Comparison of ENCODE assay signal across 19 cellular contexts in the genomic region with DNA sequence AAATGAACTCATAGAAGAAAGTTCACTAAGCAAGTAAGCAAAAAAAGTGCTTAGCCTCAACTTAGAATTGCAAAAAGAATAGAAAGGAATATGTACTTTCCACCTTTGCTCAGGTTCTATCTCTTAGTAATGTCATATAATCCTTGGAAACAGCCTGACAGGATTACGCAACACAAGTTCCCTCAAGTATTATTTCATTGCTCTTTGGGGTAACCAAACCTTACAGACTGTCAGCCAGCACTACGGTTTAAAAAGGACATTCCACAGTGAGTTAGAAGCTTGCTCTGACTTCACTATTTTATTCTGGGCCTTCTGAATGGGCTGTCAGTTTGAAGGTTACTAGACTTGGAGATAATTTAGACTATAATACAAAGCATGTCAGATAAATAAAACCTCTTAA.
"Had no signal": no experiment of that assay in that cellular context is flagged by ENCODE, and none has a peak within 500 bp of the region (broad histone marks: within the 10 kb centered on the region; RNA-seq: fewer than 3 reads in every experiment).

No MANE protein-coding gene starts in this region.

- H3K27me3 ChIP-seq: adrenal gland, esophagus muscularis mucosa had no signal

- H3K36me3 ChIP-seq: adrenal gland, esophagus muscularis mucosa, left ventricle myocardium inferior, thoracic aorta had no signal

- H3K36me3 Mint-ChIP-seq: memory B cell, WTC11 had no signal

- H3K4me3 Mint-ChIP-seq: activated CD4-positive, alpha-beta T cell treated with anti-CD3 and anti-CD28 coated beads, Interleukin-2, amount 10 ng/mL, durations not matched to agents 7 days and 5 days; activated naive CD4-positive, alpha-beta T cell treated with anti-CD3 and anti-CD28 coated beads for 36 hours; central memory CD8-positive, alpha-beta T cell; dendritic cell treated with granulocyte-macrophage colony-stimulating factor and Interleukin-4, amounts not matched to agents 40 ng/mL and 50 ng/mL, for 4 days; memory B cell; neural crest cell; stimulated activated naive CD8-positive, alpha-beta T cell treated with anti-CD3 and anti-CD28 coated beads, Interleukin-15, Interleukin-2, amounts not matched to agents 100 ng/mL and 50 ng/mL, for 24 hours; T-helper 1 cell treated with Interleukin-12 subunit alpha and Interleukin-12 subunit beta and Interleukin-4 antibody, amounts not matched to agents 30 μg/mL and 1 μg/mL, for 36 hours; WTC11 had no signal

- H3K4me3 ChIP-seq: adrenal gland, esophagus muscularis mucosa, left ventricle myocardium inferior, thoracic aorta had no signal

- DNase-seq: activated CD4-positive, alpha-beta T cell treated with anti-CD3 and anti-CD28 coated beads, Interleukin-2, amount 10 ng/mL, durations not matched to agents 7 days and 5 days; activated CD8-positive, alpha-beta memory T cell treated with anti-CD3 and anti-CD28 coated beads for 24 hours; activated naive CD4-positive, alpha-beta T cell treated with anti-CD3 and anti-CD28 coated beads for 36 hours; adrenal gland; foreskin melanocyte; head of caudate nucleus; islet precursor cell; left ventricle myocardium inferior; stimulated activated CD4-positive, alpha-beta T cell treated with anti-CD3 and anti-CD28 coated beads, Interleukin-15, amount 100 ng/mL, for 24 hours; stimulated activated CD4-positive, alpha-beta T cell treated with anti-CD3 and anti-CD28 coated beads, Interleukin-4, amount 100 ng/mL, for 24 hours had no signal

- H3K27ac Mint-ChIP-seq: activated CD4-positive, alpha-beta T cell treated with anti-CD3 and anti-CD28 coated beads, Interleukin-2, amount 10 ng/mL, durations not matched to agents 7 days and 5 days; activated naive CD4-positive, alpha-beta T cell treated with anti-CD3 and anti-CD28 coated beads for 36 hours; dendritic cell treated with granulocyte-macrophage colony-stimulating factor and Interleukin-4, amounts not matched to agents 40 ng/mL and 50 ng/mL, for 4 days; memory B cell; stimulated activated naive CD8-positive, alpha-beta T cell treated with anti-CD3 and anti-CD28 coated beads, Interleukin-15, Interleukin-2, amounts not matched to agents 100 ng/mL and 50 ng/mL, for 24 hours; T-helper 1 cell treated with Interleukin-12 subunit alpha and Interleukin-12 subunit beta and Interleukin-4 antibody, amounts not matched to agents 30 μg/mL and 1 μg/mL, for 36 hours; WTC11 had no signal

- H3K27ac ChIP-seq: adrenal gland, esophagus muscularis mucosa, left ventricle myocardium inferior, thoracic aorta had no signal

- H3K9me3 Mint-ChIP-seq: activated CD4-positive, alpha-beta T cell treated with anti-CD3 and anti-CD28 coated beads, Interleukin-2, amount 10 ng/mL, durations not matched to agents 7 days and 5 days; dendritic cell treated with granulocyte-macrophage colony-stimulating factor and Interleukin-4, amounts not matched to agents 40 ng/mL and 50 ng/mL, for 4 days; memory B cell; neural crest cell; stimulated activated naive CD8-positive, alpha-beta T cell treated with anti-CD3 and anti-CD28 coated beads, Interleukin-15, Interleukin-2, amounts not matched to agents 100 ng/mL and 50 ng/mL, for 24 hours; T-helper 1 cell treated with Interleukin-12 subunit alpha and Interleukin-12 subunit beta and Interleukin-4 antibody, amounts not matched to agents 30 μg/mL and 1 μg/mL, for 36 hours; WTC11 had no signal

- ATAC-seq: WTC11 had no signal

- H3K27me3 Mint-ChIP-seq: activated CD4-positive, alpha-beta T cell treated with anti-CD3 and anti-CD28 coated beads, Interleukin-2, amount 10 ng/mL, durations not matched to agents 7 days and 5 days; central memory CD8-positive, alpha-beta T cell; dendritic cell treated with granulocyte-macrophage colony-stimulating factor and Interleukin-4, amounts not matched to agents 40 ng/mL and 50 ng/mL, for 4 days; memory B cell; stimulated activated naive CD8-positive, alpha-beta T cell treated with anti-CD3 and anti-CD28 coated beads, Interleukin-15, Interleukin-2, amounts not matched to agents 100 ng/mL and 50 ng/mL, for 24 hours had no signal

- H3K9me3 ChIP-seq: adrenal gland, esophagus muscularis mucosa, left ventricle myocardium inferior, thoracic aorta had no signal

- H3K4me1 ChIP-seq: adrenal gland, esophagus muscularis mucosa, left ventricle myocardium inferior had no signal

- H3K4me1 Mint-ChIP-seq: activated CD4-positive, alpha-beta T cell treated with anti-CD3 and anti-CD28 coated beads, Interleukin-2, amount 10 ng/mL, durations not matched to agents 7 days and 5 days; central memory CD8-positive, alpha-beta T cell; memory B cell; neural crest cell; WTC11 had no signal
